1 cellular context compared by ENCODE assay signal in genomic region chr1:221478050-221478949, GRCh38.
TF ChIP-seq lines count a peak whose summit lies in the region.

No MANE protein-coding gene starts in this region.

TF ChIP-seq in K562, 482 proteins besides CTCF, POLR2A, EP300 and RAD21 (continued from another document):
- TF ChIP-seq KDM4B (IDR thresholded peaks at IDR 0.05; ENCODE audit: borderline replicate concordance in 2 of 2, low read depth in 1 of 2) (no peak), MEIS2 (IDR thresholded peaks at IDR 0.05; ENCODE audit: partially characterized antibody) (peak; percentile 62)
